Comparison of ENCODE assay signal across 19 cellular contexts in genomic region chr2:108925735-108926134, GRCh38.
A peak's percentile ranks its signal among the peaks of the same experiment; 100 is the strongest.
DNase-seq lines count a peak whose midpoint lies in the region; ATAC-seq and TF ChIP-seq lines count a peak whose summit lies in the region.
"Had no signal": no experiment of that assay in that cellular context is flagged by ENCODE, and none has a peak within 500 bp of the region (broad histone marks: within the 10 kb centered on the region; RNA-seq: fewer than 3 reads in every experiment).

No MANE protein-coding gene starts in this region.

- peaks cover 13% of the 10 kb centered on the region for H3K27me3 ChIP-seq in left ventricle myocardium inferior (ENCODE audit: low read depth)
- no peaks in the 10 kb centered on the region for H3K27me3 ChIP-seq in H7 (ENCODE audit: control insufficient read depth, insufficient read depth, low read length)
- no peaks in the 10 kb centered on the region for H3K27me3 ChIP-seq in esophagus squamous epithelium
- no peaks in the 10 kb centered on the region for H3K27me3 ChIP-seq in neural progenitor cell
- H3K27me3 ChIP-seq: BLaER1, MG63 had no signal

- intact Hi-C loops in Right ventricle myocardium inferior (cut with DNase I), result no loop called here
- intact Hi-C loops in left ventricle myocardium inferior (cut with micrococcal nuclease), result no loop called here
- intact Hi-C loops in esophagus squamous epithelium (cut with DNase I), result no loop called here

- H3K36me3 ChIP-seq in left ventricle myocardium inferior (no peaks in the 10 kb centered on the region), H7 (replicated peaks; ENCODE audit: control insufficient read depth, insufficient read depth, low read length) (no peaks in the 10 kb centered on the region), esophagus squamous epithelium (peaks cover 0 to 16% (median 0%) of the 10 kb centered on the region in 3 donors), neural progenitor cell (no peaks in the 10 kb centered on the region)
- H3K36me3 ChIP-seq: BLaER1, MG63 had no signal

- H3K4me1 ChIP-seq in left ventricle myocardium inferior, result peaks cover 8% of the 10 kb centered on the region
- peaks cover 19 to 80% (median 39%) of the 10 kb centered on the region in 3 donors for H3K4me1 ChIP-seq in esophagus squamous epithelium
- no peaks in the 10 kb centered on the region for H3K4me1 ChIP-seq in neural progenitor cell

- no peak overlapping the region for H2AFZ ChIP-seq in neural progenitor cell (replicated peaks)
- H2AFZ ChIP-seq: GM23248, PC-9 had no signal

- no peak overlapping the region for H3K4me2 ChIP-seq in neural progenitor cell
- H3K4me2 ChIP-seq: PC-9 had no signal

- no peaks in the 10 kb centered on the region for H3K79me2 ChIP-seq in neural progenitor cell (ENCODE audit: low read depth)

- WGBS in esophagus squamous epithelium, 2 donors, result 36 to 62% methylated on average over 3 to 8 of the region's 8 CpGs

- no peaks in the 10 kb centered on the region for H4K20me1 ChIP-seq in neural progenitor cell (ENCODE audit: low read depth)
- H4K20me1 ChIP-seq: BLaER1 had no signal

- ATAC-seq in Right ventricle myocardium inferior (peak; percentile 40), HG03342 (IDR thresholded peaks at IDR 0.05; ENCODE audit: unreplicated experiment) (no peak)
- no peak for ATAC-seq in activated naive CD4-positive, alpha-beta T cell treated with anti-CD3 and anti-CD28 coated beads, Interleukin-2, amount 50 U/mL, for 72 hours

- H3K4me1 Mint-ChIP-seq in neural progenitor cell, result peaks cover 51% of the 10 kb centered on the region

- H3K27ac ChIP-seq in left ventricle myocardium inferior (replicated peaks) (no peak overlapping the region), esophagus squamous epithelium (peak overlapping the region in 3 of 4 donors; percentile 38 to 75 (median 68)), neural progenitor cell (no peak overlapping the region)
- H3K27ac ChIP-seq: BLaER1, GM23248, PC-9 had no signal

- H3K9me3 Mint-ChIP-seq in neural progenitor cell, result peaks cover 2% of the 10 kb centered on the region
- no peaks in the 10 kb centered on the region for H3K9me3 Mint-ChIP-seq in activated naive CD4-positive, alpha-beta T cell treated with anti-CD3 and anti-CD28 coated beads, Interleukin-2, amount 50 U/mL, for 72 hours
- H3K9me3 Mint-ChIP-seq: CD4-positive, alpha-beta T cell; H9 had no signal

- no peaks in the 10 kb centered on the region for H3F3A ChIP-seq in neural progenitor cell (ENCODE audit: low read depth)

- no peak overlapping the region for H3K9ac ChIP-seq in neural progenitor cell
- H3K9ac ChIP-seq: BLaER1, GM23248 had no signal

- peaks cover 19% of the 10 kb centered on the region for H3K27me3 Mint-ChIP-seq in neural progenitor cell (ENCODE audit: insufficient read depth, low read depth)
- H3K27me3 Mint-ChIP-seq: CD4-positive, alpha-beta T cell had no signal

- no peaks in the 10 kb centered on the region for H3K36me3 Mint-ChIP-seq in neural progenitor cell
- no peaks in the 10 kb centered on the region for H3K36me3 Mint-ChIP-seq in activated naive CD4-positive, alpha-beta T cell treated with anti-CD3 and anti-CD28 coated beads, Interleukin-2, amount 50 U/mL, for 72 hours

- TF ChIP-seq POLR2A in esophagus squamous epithelium (IDR thresholded peaks at IDR 0.05), result no peak

- H3K4me3 ChIP-seq in left ventricle myocardium inferior (no peak overlapping the region), H7 (ENCODE audit: insufficient read depth, low read depth, low read length) (no peak overlapping the region), esophagus squamous epithelium (no peak overlapping the region), neural progenitor cell (no peak overlapping the region)
- H3K4me3 ChIP-seq: BLaER1, GM23248, MG63, PC-9 had no signal

- TF ChIP-seq CTCF in left ventricle myocardium inferior (IDR thresholded peaks at IDR 0.05; ENCODE audit: borderline replicate concordance), result no peak
- no peak for TF ChIP-seq CTCF in esophagus squamous epithelium (IDR thresholded peaks at IDR 0.05)
- TF ChIP-seq CTCF in neural progenitor cell (IDR thresholded peaks at IDR 0.05), result no peak

- H3K27ac Mint-ChIP-seq in neural progenitor cell, result peak overlapping the region; percentile 42
- no peak overlapping the region for H3K27ac Mint-ChIP-seq in activated naive CD4-positive, alpha-beta T cell treated with anti-CD3 and anti-CD28 coated beads, Interleukin-2, amount 50 U/mL, for 72 hours
- H3K27ac Mint-ChIP-seq: CD4-positive, alpha-beta T cell; H9 had no signal

- H3K4me3 Mint-ChIP-seq in neural progenitor cell, result no peak overlapping the region
- H3K4me3 Mint-ChIP-seq: CD4-positive, alpha-beta T cell; H9 had no signal

- DNase-seq in Right ventricle myocardium inferior (ENCODE audit: missing footprints), result no peak
- DNase-seq in left ventricle myocardium inferior, result no peak
- peak; percentile 23 for DNase-seq in H7
- no peak for DNase-seq in esophagus squamous epithelium (lab: John Stamatoyannopoulos, UW)
- DNase-seq in neural progenitor cell (ENCODE audit: low spot score), result no peak
- DNase-seq in activated naive CD4-positive, alpha-beta T cell treated with anti-CD3 and anti-CD28 coated beads, Interleukin-2, amount 50 U/mL, for 72 hours (ENCODE audit: low spot score in 2 of 2), result no peak
- DNase-seq: CD4-positive, alpha-beta T cell; GM23248; H9; KBM-7; MG63; NCI-H1105 treated with DMSO at 0.1 percent for 48 hours; NCI-H2029; NCI-H2227 treated with DMSO at 0.1 percent for 48 hours; NCI-H526 treated with DMSO at 0.1 percent for 48 hours; PC-9; SHP77 treated with DMSO at 0.1 percent for 48 hours had no signal

- H3K9me3 ChIP-seq in left ventricle myocardium inferior (replicated peaks) (no peaks in the 10 kb centered on the region), esophagus squamous epithelium (no peaks in the 10 kb centered on the region), neural progenitor cell (ENCODE audit: low read depth) (no peaks in the 10 kb centered on the region)
- H3K9me3 ChIP-seq: BLaER1, MG63 had no signal

Comparison
In these comparisons a context has a peak if more than half of its experiments do, and no peak if none do; other contexts are left out.
1. H3K27ac ChIP-seq: peak in esophagus squamous epithelium (3 of 4); none in left ventricle myocardium inferior (single experiment) and neural progenitor cell (single experiment).